ENCODE assay signal across 8 cellular contexts in genomic region chr7:73683056-73683915, GRCh38. TPM values are rescaled to one million over a fixed set of nuclear protein-coding genes. Genes with fewer than 3 reads are reported as not detected.
A peak's percentile ranks its signal among the peaks of the same experiment; 100 is the strongest.
DNase-seq lines count a peak whose midpoint lies in the region; ATAC-seq and TF ChIP-seq lines count a peak whose summit lies in the region.

Gene BUD23, plus strand, starts transcription at chr7:73683597. Its CDS starts 29 bp downstream, at chr7:73683626.
Gene DNAJC30, minus strand, starts transcription at chr7:73683453. Its CDS starts 30 bp downstream, at chr7:73683423.

- H3K36me3 ChIP-seq in mucosa of stomach (ENCODE audit: control insufficient read depth, insufficient read depth, low read length) = no peaks in the 10 kb centered on the region

- H3K4me3 ChIP-seq in mucosa of stomach (ENCODE audit: low read length) = peak within 1 kb of the TSS; percentile 88

- peaks cover 28% of the 10 kb centered on the region for H3K4me1 ChIP-seq in mucosa of stomach (ENCODE audit: control insufficient read depth, insufficient read depth, low read length)

- peak within 1 kb of the TSS; percentile 97 to 99 (median 98) for H3K4me3 Mint-ChIP-seq in IgD-negative memory B cell

- H3K9ac ChIP-seq in mucosa of stomach (ENCODE audit: low read length) = peak within 1 kb of the TSS; percentile 94

- peak; percentile 90 for ATAC-seq in GM21576 (IDR thresholded peaks at IDR 0.05; ENCODE audit: unreplicated experiment)

- H3K27ac Mint-ChIP-seq in IgD-negative memory B cell = peak within 1 kb of the TSS; percentile 93 to 96 (median 96)

- DNase-seq in DMS153 (lab: John Stamatoyannopoulos, UW) (peak; percentile 89), OCI-M1 (lab: John Stamatoyannopoulos, UW) (peak; percentile 98), activated T-cell treated with anti-CD3 and anti-CD28 coated beads for 48 hours (ENCODE audit: low read depth) (peak; percentile 95), erythroblast (lab: John Stamatoyannopoulos, UW) (peak; percentile 97 to 98)
- peak; percentile 97 for DNase-seq in stimulated activated CD8-positive, alpha-beta memory T cell treated with anti-CD3 and anti-CD28 coated beads, Interleukin-4, amount 100 ng/mL, for 48 hours

- H3K36me3 Mint-ChIP-seq in IgD-negative memory B cell = no peaks in the 10 kb centered on the region

- H3K27me3 ChIP-seq in mucosa of stomach (ENCODE audit: control insufficient read depth, insufficient read depth, low read length) = no peaks in the 10 kb centered on the region

- H3K9me3 Mint-ChIP-seq in IgD-negative memory B cell = no peaks in the 10 kb centered on the region

- H3K9me3 ChIP-seq in mucosa of stomach (ENCODE audit: control insufficient read depth, low read length) = no peaks in the 10 kb centered on the region

- no peaks in the 10 kb centered on the region for H3K27me3 Mint-ChIP-seq in IgD-negative memory B cell

- peaks cover 16 to 18% (median 18%) of the 10 kb centered on the region in 3 donors for H3K4me1 Mint-ChIP-seq in IgD-negative memory B cell

- peak; percentile 71 for TF ChIP-seq POLR2A in erythroblast (IDR thresholded peaks at IDR 0.05; ENCODE audit: low read length)

RNA-seq across cellular contexts. Expression of gene BUD23, which starts in this region (rescaled TPM):
- polyA plus RNA-seq in IgD-negative memory B cell = 137 TPM

RNA-seq across cellular contexts. Expression of gene DNAJC30, which starts in this region (rescaled TPM):
- polyA plus RNA-seq in IgD-negative memory B cell = 11.3 TPM

Comparison
In these comparisons a context has a peak if more than half of its experiments do, and no peak if none do; other contexts are left out.
1. Peak in every context shown above with its lines: DNase-seq, ATAC-seq and H3K4me3 ChIP-seq.